ENCODE assay signal across 8 cellular contexts in genomic region chr1:92081031-92081430, GRCh38. TPM values are rescaled to one million over a fixed set of nuclear protein-coding genes. Genes with fewer than 3 reads are reported as not detected.
A peak's percentile ranks its signal among the peaks of the same experiment; 100 is the strongest.
DNase-seq lines count a peak whose midpoint lies in the region; ATAC-seq and TF ChIP-seq lines count a peak whose summit lies in the region.

No MANE protein-coding gene starts in this region.

- H3K9me3 Mint-ChIP-seq in activated naive CD8-positive, alpha-beta T cell (ENCODE audit: low read depth): peaks cover 5% of the 10 kb centered on the region
- peaks cover 10 to 14% (median 13%) of the 10 kb centered on the region in 6 donors for H3K9me3 Mint-ChIP-seq in immature natural killer cell

- H3K36me3 Mint-ChIP-seq in activated naive CD8-positive, alpha-beta T cell: peaks cover 8% of the 10 kb centered on the region
- peaks cover 10 to 17% (median 12%) of the 10 kb centered on the region in 3 donors for H3K36me3 Mint-ChIP-seq in immature natural killer cell

- TF ChIP-seq EP300 in stomach (IDR thresholded peaks at IDR 0.05): no peak

- ATAC-seq in HG03025 (IDR thresholded peaks at IDR 0.05; ENCODE audit: low FRiP score, unreplicated experiment) (no peak), left lobe of liver (no peak)

- no peaks in the 10 kb centered on the region for H3K27me3 Mint-ChIP-seq in activated naive CD8-positive, alpha-beta T cell
- H3K27me3 Mint-ChIP-seq in immature natural killer cell (ENCODE audit: low read depth in 3 of 3): peaks cover 0 to 3% (median 1%) of the 10 kb centered on the region in 3 donors

- H3K4me1 ChIP-seq in stomach: peaks cover 0 to 15% (median 13%) of the 10 kb centered on the region in 4 donors

- H3K36me3 ChIP-seq in stomach: peaks cover 0 to 7% (median 0%) of the 10 kb centered on the region in 4 donors

- peak overlapping the region; percentile 73 to 86 (median 81) for H3K4me3 ChIP-seq in stomach

- no peak overlapping the region for H3K27ac Mint-ChIP-seq in activated naive CD8-positive, alpha-beta T cell
- peak overlapping the region in 4 of 6 donors; percentile 80 to 96 (median 84) for H3K27ac Mint-ChIP-seq in immature natural killer cell

- intact Hi-C loops in stomach (cut with DNase I; ENCODE audit: low total_unique reads): no loop called here

- H3K4me1 Mint-ChIP-seq in activated naive CD8-positive, alpha-beta T cell (ENCODE audit: low read depth): peaks cover 19% of the 10 kb centered on the region
- peaks cover 14 to 16% of the 10 kb centered on the region in 2 donors for H3K4me1 Mint-ChIP-seq in immature natural killer cell

- no peak for TF ChIP-seq POLR2A in stomach (IDR thresholded peaks at IDR 0.05)

- peak overlapping the region; percentile 92 for H3K4me3 Mint-ChIP-seq in activated naive CD8-positive, alpha-beta T cell
- H3K4me3 Mint-ChIP-seq in immature natural killer cell: peak overlapping the region; percentile 93 to 98 (median 96)

- TF ChIP-seq CTCF in stomach (IDR thresholded peaks at IDR 0.05): no peak

- H3K9me3 ChIP-seq in stomach: peaks cover 8 to 20% (median 11%) of the 10 kb centered on the region in 4 donors

- H3K27me3 ChIP-seq in stomach: no peaks in the 10 kb centered on the region

- DNase-seq in DMS53 treated with DMSO at 0.1 percent for 48 hours (lab: John Stamatoyannopoulos, UW; ENCODE audit: unreplicated experiment) (peak; percentile 41), DMS53 (lab: John Stamatoyannopoulos, UW) (no peak), immature natural killer cell (no peak), stomach (no peak), DMS153 (lab: John Stamatoyannopoulos, UW) (no peak), left lobe of liver (ENCODE audit: low spot score) (no peak)

- H3K27ac ChIP-seq in stomach: peak overlapping the region in 4 of 5 donors; percentile 63 to 84 (median 74)

- WGBS in stomach, 5 donors: 22 to 25% (median 24%) methylated on average over 4 of the region's 4 CpGs

RNA-seq across cellular contexts. Expression of gene BTBD8, which starts 0.9 kb away (rescaled TPM):
- polyA plus RNA-seq in immature natural killer cell (1 to 10 TPM; 1.5 to 2.3 (median 1.5) TPM), stomach (1 to 10 TPM in 1 of 3 donors, under 1 TPM in 2; 0.44 to 1.2 (median 0.76) TPM)
- total RNA-seq in stomach (10 to 100 TPM in 1 of 5 donors, 1 to 10 TPM in 4; 1.4 to 12.5 (median 8.1) TPM), left lobe of liver (3.0 TPM)

RNA-seq across cellular contexts. Expression of gene SETSIP, which starts 5.8 kb away (rescaled TPM):
- polyA plus RNA-seq in immature natural killer cell (not detected), stomach (not detected)
- total RNA-seq in stomach (not detected), left lobe of liver (not detected)

RNA-seq across cellular contexts. Expression of gene EPHX4, which starts 51.2 kb away (rescaled TPM):
- polyA plus RNA-seq in immature natural killer cell (10 to 100 TPM in 1 of 3 donors, 1 to 10 TPM in 2; 1.1 to 10.1 (median 4.9) TPM), stomach (under 1 TPM in 1 of 3 donors, not detected in 2; 0.35 TPM)
- total RNA-seq in stomach (under 1 TPM in 1 of 5 donors, not detected in 4; 0.55 TPM), left lobe of liver (not detected)
